Comparison of ENCODE assay signal across 34 cellular contexts in genomic region chr1:171860696-171861095, GRCh38. TPM values are rescaled to one million over a fixed set of nuclear protein-coding genes. Genes with fewer than 3 reads are reported as not detected.
"Had no signal": no experiment of that assay in that cellular context is flagged by ENCODE, and none has a peak within 500 bp of the region (broad histone marks: within the 10 kb centered on the region; RNA-seq: fewer than 3 reads in every experiment).

No MANE protein-coding gene starts in this region.

- H3K27ac Mint-ChIP-seq: activated CD4-positive, alpha-beta memory T cell treated with anti-CD3 and anti-CD28 coated beads for 36 hours; activated CD4-positive, alpha-beta T cell treated with anti-CD3 and anti-CD28 coated beads for 36 hours; activated CD4-positive, alpha-beta T cell treated with anti-CD3 and anti-CD28 coated beads, Interleukin-2, amount 10 ng/mL, durations not matched to agents 24 days and 14 days; activated CD8-positive, alpha-beta memory T cell treated with anti-CD3 and anti-CD28 coated beads, Interleukin-2, amount 10 ng/mL, durations not matched to agents 7 days and 5 days; activated CD8-positive, alpha-beta T cell treated with anti-CD3 and anti-CD28 coated beads, Interleukin-2, amount 10 ng/mL, durations not matched to agents 7 days and 5 days; activated naive CD4-positive, alpha-beta T cell treated with anti-CD3 and anti-CD28 coated beads for 36 hours; activated naive CD4-positive, alpha-beta T cell treated with anti-CD3 and anti-CD28 coated beads, Interleukin-2, amount 50 U/mL, for 24 hours; activated naive CD8-positive, alpha-beta T cell treated with anti-CD3 and anti-CD28 coated beads for 36 hours; activated naive CD8-positive, alpha-beta T cell treated with anti-CD3 and anti-CD28 coated beads, Interleukin-2, amount 50 U/mL, for 24 hours; activated T-helper 1 cell treated with anti-CD3 and anti-CD28 coated beads, Interleukin-12 subunit alpha, Interleukin-12 subunit beta, Interleukin-2, Interleukin-4 antibody, amounts not matched to agents 30 ng/mL and 10 ng/mL and 1 ng/mL, durations not matched to agents 14 hours and 24 hours and 36 hours; activated T-helper 2 cell treated with anti-CD3 and anti-CD28 coated beads, Interferon-gamma antibody, Interleukin-2, Interleukin-4, amounts not matched to agents 10 μg/mL and 5 μg/mL and 100 μg/mL, durations not matched to agents 14 hours and 24 hours and 36 hours; brain had no signal

- FAIRE-seq: endometrium, endothelial cell of umbilical vein had no signal

- H3K36me3 ChIP-seq: adrenal gland, cardiac muscle cell, colonic mucosa, esophagus muscularis mucosa, gastroesophageal sphincter, heart right ventricle had no signal

- DNase-seq: activated CD4-positive, alpha-beta memory T cell treated with anti-CD3 and anti-CD28 coated beads for 36 hours; activated CD4-positive, alpha-beta T cell treated with anti-CD3 and anti-CD28 coated beads for 36 hours; activated CD4-positive, alpha-beta T cell treated with anti-CD3 and anti-CD28 coated beads, Interleukin-2, amount 10 ng/mL, durations not matched to agents 24 days and 14 days; activated CD4-positive, CD25-positive, alpha-beta regulatory T cell; activated CD4-positive, CD25-positive, alpha-beta regulatory T cell treated with anti-CD3 and anti-CD28 coated beads, Interleukin-2, amount 50 U/mL, for 72 hours; activated CD8-positive, alpha-beta memory T cell treated with anti-CD3 and anti-CD28 coated beads, Interleukin-2, amount 10 ng/mL, durations not matched to agents 7 days and 5 days; activated CD8-positive, alpha-beta memory T cell treated with anti-CD3 and anti-CD28 coated beads, Interleukin-2, amount 50 U/mL, for 4 hours; activated CD8-positive, alpha-beta T cell treated with anti-CD3 and anti-CD28 coated beads, Interleukin-2, amount 10 ng/mL, durations not matched to agents 7 days and 5 days; activated effector memory CD4-positive, alpha-beta T cell treated with anti-CD3 and anti-CD28 coated beads, Interleukin-2, amount 50 U/mL, for 16 hours; activated naive CD4-positive, alpha-beta T cell treated with anti-CD3 and anti-CD28 coated beads for 36 hours; activated naive CD8-positive, alpha-beta T cell treated with anti-CD3 and anti-CD28 coated beads for 36 hours; activated naive CD8-positive, alpha-beta T cell treated with anti-CD3 and anti-CD28 coated beads, Interleukin-2, amount 50 U/mL, for 24 hours; activated T-cell treated with anti-CD3 and anti-CD28 coated beads, Interleukin-2, amount 50 U/mL, for 1 hour; activated T-cell treated with anti-CD3 and anti-CD28 coated beads, Interleukin-2, amount 50 U/mL, for 48 hours; adrenal gland; amygdala; aorta; central memory CD4-positive, alpha-beta T cell; cerebellar nuclear complex; colonic mucosa; effector CD8-positive, alpha-beta T cell; erythroblast; foreskin melanocyte; heart right ventricle; T-helper 2 cell had no signal

- H3K9me3 ChIP-seq: colonic mucosa had no signal

- H3K27ac ChIP-seq: adrenal gland, cardiac muscle cell, colonic mucosa, esophagus muscularis mucosa, gastroesophageal sphincter, heart right ventricle had no signal

- H3K4me1 ChIP-seq: colonic mucosa, esophagus muscularis mucosa, gastroesophageal sphincter, heart right ventricle had no signal

- H3K4me3 Mint-ChIP-seq: activated CD4-positive, alpha-beta memory T cell treated with anti-CD3 and anti-CD28 coated beads for 36 hours; activated CD4-positive, alpha-beta T cell treated with anti-CD3 and anti-CD28 coated beads for 36 hours; activated CD4-positive, alpha-beta T cell treated with anti-CD3 and anti-CD28 coated beads, Interleukin-2, amount 10 ng/mL, durations not matched to agents 24 days and 14 days; activated CD8-positive, alpha-beta memory T cell treated with anti-CD3 and anti-CD28 coated beads, Interleukin-2, amount 10 ng/mL, durations not matched to agents 7 days and 5 days; activated CD8-positive, alpha-beta T cell treated with anti-CD3 and anti-CD28 coated beads, Interleukin-2, amount 10 ng/mL, durations not matched to agents 7 days and 5 days; activated naive CD4-positive, alpha-beta T cell treated with anti-CD3 and anti-CD28 coated beads for 36 hours; activated naive CD4-positive, alpha-beta T cell treated with anti-CD3 and anti-CD28 coated beads, Interleukin-2, amount 50 U/mL, for 24 hours; activated naive CD8-positive, alpha-beta T cell treated with anti-CD3 and anti-CD28 coated beads for 36 hours; activated naive CD8-positive, alpha-beta T cell treated with anti-CD3 and anti-CD28 coated beads, Interleukin-2, amount 50 U/mL, for 24 hours; activated T-helper 1 cell treated with anti-CD3 and anti-CD28 coated beads, Interleukin-12 subunit alpha, Interleukin-12 subunit beta, Interleukin-2, Interleukin-4 antibody, amounts not matched to agents 30 ng/mL and 10 ng/mL and 1 ng/mL, durations not matched to agents 14 hours and 24 hours and 36 hours; brain had no signal

- H3K4me3 ChIP-seq: adrenal gland, cardiac muscle cell, colonic mucosa, esophagus muscularis mucosa, gastroesophageal sphincter, heart right ventricle had no signal

- H3K27me3 Mint-ChIP-seq: activated CD4-positive, alpha-beta T cell treated with anti-CD3 and anti-CD28 coated beads for 36 hours; brain had no signal

- H3K27me3 ChIP-seq: adrenal gland, cardiac muscle cell, colonic mucosa, esophagus muscularis mucosa, gastroesophageal sphincter, heart right ventricle had no signal

- H3K4me1 Mint-ChIP-seq: activated CD4-positive, alpha-beta T cell treated with anti-CD3 and anti-CD28 coated beads for 36 hours; activated CD4-positive, alpha-beta T cell treated with anti-CD3 and anti-CD28 coated beads, Interleukin-2, amount 10 ng/mL, durations not matched to agents 24 days and 14 days; activated CD8-positive, alpha-beta memory T cell treated with anti-CD3 and anti-CD28 coated beads, Interleukin-2, amount 10 ng/mL, durations not matched to agents 7 days and 5 days; activated naive CD4-positive, alpha-beta T cell treated with anti-CD3 and anti-CD28 coated beads, Interleukin-2, amount 50 U/mL, for 24 hours; activated naive CD8-positive, alpha-beta T cell treated with anti-CD3 and anti-CD28 coated beads for 36 hours; activated naive CD8-positive, alpha-beta T cell treated with anti-CD3 and anti-CD28 coated beads, Interleukin-2, amount 50 U/mL, for 24 hours had no signal

- ATAC-seq: activated CD4-positive, alpha-beta T cell treated with anti-CD3 and anti-CD28 coated beads for 36 hours; activated CD8-positive, alpha-beta memory T cell treated with anti-CD3 and anti-CD28 coated beads, Interleukin-2, amount 10 ng/mL, durations not matched to agents 7 days and 5 days; activated CD8-positive, alpha-beta T cell treated with anti-CD3 and anti-CD28 coated beads, Interleukin-2, amount 10 ng/mL, durations not matched to agents 7 days and 5 days; activated naive CD8-positive, alpha-beta T cell treated with anti-CD3 and anti-CD28 coated beads, Interleukin-2, amount 50 U/mL, for 24 hours; gastroesophageal sphincter; heart right ventricle had no signal

- H3K9me3 Mint-ChIP-seq: activated naive CD4-positive, alpha-beta T cell treated with anti-CD3 and anti-CD28 coated beads for 36 hours; activated naive CD8-positive, alpha-beta T cell treated with anti-CD3 and anti-CD28 coated beads for 36 hours; activated T-helper 2 cell treated with anti-CD3 and anti-CD28 coated beads, Interferon-gamma antibody, Interleukin-2, Interleukin-4, amounts not matched to agents 10 μg/mL and 5 μg/mL and 100 μg/mL, durations not matched to agents 14 hours and 24 hours and 36 hours had no signal

RNA-seq across cellular contexts. Expression of gene DNM3, which starts 19.4 kb away (rescaled TPM):
- polyA plus RNA-seq: cardiac muscle cell had no signal
